In genomic region chr11:12200359-12201015, GRCh38 we compare ENCODE assay signal across 8 cellular contexts.
A peak's percentile ranks its signal among the peaks of the same experiment; 100 is the strongest.
DNase-seq lines count a peak whose midpoint lies in the region; ATAC-seq and TF ChIP-seq lines count a peak whose summit lies in the region.

No MANE protein-coding gene starts in this region.

- no peak overlapping the region for H3K4me3 ChIP-seq in esophagus muscularis mucosa
- no peak overlapping the region for H3K4me3 ChIP-seq in rectal smooth muscle tissue (ENCODE audit: low read length)

- no peaks in the 10 kb centered on the region for H3K9me3 ChIP-seq in esophagus muscularis mucosa

- H3K4me1 ChIP-seq in esophagus muscularis mucosa: peaks cover 39 to 60% (median 48%) of the 10 kb centered on the region in 4 donors
- H3K4me1 ChIP-seq in rectal smooth muscle tissue (ENCODE audit: control insufficient read depth, insufficient read depth, low read length): peaks cover 16% of the 10 kb centered on the region

- intact Hi-C loops in esophagus muscularis mucosa (cut with DNase I): no loop called here

- no peaks in the 10 kb centered on the region for H3K27me3 ChIP-seq in esophagus muscularis mucosa
- no peaks in the 10 kb centered on the region for H3K27me3 ChIP-seq in rectal smooth muscle tissue (ENCODE audit: control insufficient read depth, insufficient read depth, low read length)

- no peak overlapping the region for H3K9ac ChIP-seq in rectal smooth muscle tissue (ENCODE audit: low read length)

- H3K36me3 ChIP-seq in esophagus muscularis mucosa: peaks cover 0 to 16% (median 12%) of the 10 kb centered on the region in 4 donors
- peaks cover 11% of the 10 kb centered on the region for H3K36me3 ChIP-seq in rectal smooth muscle tissue (ENCODE audit: control insufficient read depth, insufficient read depth, low read length)

- ATAC-seq in HG02884 (IDR thresholded peaks at IDR 0.05; ENCODE audit: unreplicated experiment) (no peak), HG02840 (IDR thresholded peaks at IDR 0.05; ENCODE audit: low FRiP score, unreplicated experiment) (no peak), HG03045 (IDR thresholded peaks at IDR 0.05; ENCODE audit: unreplicated experiment) (no peak)

- WGBS in esophagus muscularis mucosa: 47% methylated on average over 12 of the region's 12 CpGs

- no peak for TF ChIP-seq POLR2A in esophagus muscularis mucosa (IDR thresholded peaks at IDR 0.05; ENCODE audit: low read depth)

- peak overlapping the region; percentile 68 to 72 (median 70) for H3K27ac ChIP-seq in esophagus muscularis mucosa (replicated peaks in 1 of 4)
- H3K27ac ChIP-seq in rectal smooth muscle tissue (ENCODE audit: low read depth, low read length): peak overlapping the region; percentile 63

- no peak for TF ChIP-seq CTCF in esophagus muscularis mucosa (IDR thresholded peaks at IDR 0.05)

- peak; percentile 93 for DNase-seq in DMS79 treated with DMSO at 0.1 percent for 48 hours (lab: John Stamatoyannopoulos, UW)
- DNase-seq in OCI-M1 (lab: John Stamatoyannopoulos, UW): peak; percentile 75
- no peak for DNase-seq in esophagus muscularis mucosa (ENCODE audit: extremely low spot score)
- DNase-seq in HT-29 (ENCODE audit: low spot score): no peak

- no peak for TF ChIP-seq EP300 in esophagus muscularis mucosa (IDR thresholded peaks at IDR 0.05)

Comparison
In these comparisons a context has a peak if more than half of its experiments do, and no peak if none do; other contexts are left out.
1. DNase-seq: peak in DMS79 treated with DMSO at 0.1 percent for 48 hours (single experiment) and OCI-M1 (single experiment); none in esophagus muscularis mucosa (single experiment) and HT-29 (single experiment).